ENCODE assay signal across 24 cellular contexts in genomic region chr13:114030666-114031610, GRCh38. TPM values are rescaled to one million over a fixed set of nuclear protein-coding genes. Genes with fewer than 3 reads are reported as not detected.
DNase-seq lines count a peak whose midpoint lies in the region; ATAC-seq and TF ChIP-seq lines count a peak whose summit lies in the region.
"Had no signal": no experiment of that assay in that cellular context is flagged by ENCODE, and none has a peak within 500 bp of the region (broad histone marks: within the 10 kb centered on the region; RNA-seq: fewer than 3 reads in every experiment).

No MANE protein-coding gene starts in this region.

- H3K4me1 ChIP-seq in left ventricle myocardium inferior (peaks cover 52% of the 10 kb centered on the region), subcutaneous abdominal adipose tissue (ENCODE audit: control insufficient read depth in 5 of 5, insufficient read depth in 5 of 5, low read length in 5 of 5) (peaks cover 27 to 81% (median 62%) of the 10 kb centered on the region in 5 donors)

- H3K27me3 ChIP-seq in left ventricle myocardium inferior (ENCODE audit: low read depth), result no peaks in the 10 kb centered on the region
- no peaks in the 10 kb centered on the region for H3K27me3 ChIP-seq in subcutaneous abdominal adipose tissue (ENCODE audit: control insufficient read depth in 5 of 5, insufficient read depth in 4 of 5, low read length in 5 of 5)

- no peaks in the 10 kb centered on the region for H3K9me3 Mint-ChIP-seq in activated T-helper 17 cell treated with anti-CD3 and anti-CD28 coated beads, Interleukin-2, amount 50 U/mL, for 72 hours
- no peaks in the 10 kb centered on the region for H3K9me3 Mint-ChIP-seq in memory B cell

- no peaks in the 10 kb centered on the region for H3K9me3 ChIP-seq in left ventricle myocardium inferior (replicated peaks)
- H3K9me3 ChIP-seq in subcutaneous abdominal adipose tissue (ENCODE audit: control insufficient read depth in 5 of 5, low read length in 5 of 5), result no peaks in the 10 kb centered on the region
- H3K9me3 ChIP-seq: lower lobe of right lung, prostate gland had no signal

- H3K9ac ChIP-seq in subcutaneous abdominal adipose tissue (ENCODE audit: low read length in 5 of 5), result no peak overlapping the region
- H3K9ac ChIP-seq: KMS-11 had no signal

- H3K4me3 Mint-ChIP-seq in activated T-helper 17 cell treated with anti-CD3 and anti-CD28 coated beads, Interleukin-2, amount 50 U/mL, for 72 hours, result no peak overlapping the region
- H3K4me3 Mint-ChIP-seq in memory B cell, result no peak overlapping the region
- H3K4me3 Mint-ChIP-seq: CD14-positive monocyte had no signal

- H3K36me3 ChIP-seq in left ventricle myocardium inferior, result no peaks in the 10 kb centered on the region
- peaks cover 0 to 41% (median 15%) of the 10 kb centered on the region in 5 donors for H3K36me3 ChIP-seq in subcutaneous abdominal adipose tissue (ENCODE audit: control insufficient read depth in 5 of 5, insufficient read depth in 5 of 5, low read length in 5 of 5)
- H3K36me3 ChIP-seq: prostate gland had no signal

- H3K4me3 ChIP-seq in left ventricle myocardium inferior, result no peak overlapping the region
- peak overlapping the region in 1 of 5 donors; percentile 23 for H3K4me3 ChIP-seq in subcutaneous abdominal adipose tissue (ENCODE audit: low read depth in 1 of 5, low read length in 5 of 5)
- H3K4me3 ChIP-seq: lower lobe of right lung, prostate gland had no signal

- intact Hi-C loops in Right ventricle myocardium inferior (cut with DNase I), result no loop called here
- intact Hi-C loops in left ventricle myocardium inferior (cut with micrococcal nuclease), result no loop called here

- peaks cover 43% of the 10 kb centered on the region for H3K36me3 Mint-ChIP-seq in activated T-helper 17 cell treated with anti-CD3 and anti-CD28 coated beads, Interleukin-2, amount 50 U/mL, for 72 hours (ENCODE audit: low read depth)
- peaks cover 36% of the 10 kb centered on the region for H3K36me3 Mint-ChIP-seq in memory B cell

- H3K27ac ChIP-seq in left ventricle myocardium inferior (replicated peaks) (no peak overlapping the region), subcutaneous abdominal adipose tissue (ENCODE audit: low read depth, low read length) (peak overlapping the region; percentile 73)
- H3K27ac ChIP-seq: KMS-11, lower lobe of right lung, prostate gland had no signal

- H3K27me3 Mint-ChIP-seq in activated T-helper 17 cell treated with anti-CD3 and anti-CD28 coated beads, Interleukin-2, amount 50 U/mL, for 72 hours, result no peaks in the 10 kb centered on the region
- H3K27me3 Mint-ChIP-seq in memory B cell, result no peaks in the 10 kb centered on the region

- ATAC-seq in Right ventricle myocardium inferior (no peak), memory B cell (ENCODE audit: low read depth) (no peak), HG02571 (IDR thresholded peaks at IDR 0.05; ENCODE audit: unreplicated experiment) (no peak)
- peak; percentile 6 for ATAC-seq in activated T-helper 17 cell treated with anti-CD3 and anti-CD28 coated beads, Interleukin-2, amount 50 U/mL, for 72 hours (replicated peaks)

- DNase-seq in Right ventricle myocardium inferior (ENCODE audit: missing footprints) (peak; percentile 70), left ventricle myocardium inferior (no peak), memory B cell (ENCODE audit: low spot score in 2 of 2) (no peak), NCI-H345 (lab: John Stamatoyannopoulos, UW) (no peak), HK-2 (ENCODE audit: unreplicated experiment) (no peak)
- DNase-seq: ACHN; activated CD4-positive, alpha-beta T cell treated with anti-CD3 and anti-CD28 coated beads for 48 hours; activated naive CD4-positive, alpha-beta T cell; activated T-cell treated with anti-CD3 and anti-CD28 coated beads for 4 hours; cortex of kidney; DMS153; lower lobe of right lung; NCI-H1930; NCI-H446 treated with DMSO at 0.1 percent for 48 hours; small intestine; stimulated activated CD4-positive, alpha-beta T cell treated with anti-CD3 and anti-CD28 coated beads, Interleukin-4, amount 100 ng/mL, for 24 hours; substantia nigra had no signal

- no peak for TF ChIP-seq CTCF in left ventricle myocardium inferior (IDR thresholded peaks at IDR 0.05; ENCODE audit: borderline replicate concordance)

- no peak overlapping the region for H3K27ac Mint-ChIP-seq in activated T-helper 17 cell treated with anti-CD3 and anti-CD28 coated beads, Interleukin-2, amount 50 U/mL, for 72 hours
- peak overlapping the region; percentile 17 for H3K27ac Mint-ChIP-seq in memory B cell

- H3K4me1 Mint-ChIP-seq in activated T-helper 17 cell treated with anti-CD3 and anti-CD28 coated beads, Interleukin-2, amount 50 U/mL, for 72 hours, result peaks cover 10% of the 10 kb centered on the region
- peaks cover 42% of the 10 kb centered on the region for H3K4me1 Mint-ChIP-seq in memory B cell

RNA-seq across cellular contexts. Expression of gene C13orf46, which starts 57.1 kb away (rescaled TPM):
- total RNA-seq in Right ventricle myocardium inferior, result 0.32 TPM
- total RNA-seq in left ventricle myocardium inferior, result 0.33 TPM
- total RNA-seq in activated T-helper 17 cell treated with anti-CD3 and anti-CD28 coated beads, Interleukin-2, amount 50 U/mL, for 72 hours, result 1 to 10 TPM; 1.3 to 3.9 TPM
- total RNA-seq: myocyte had no signal
